1 cellular context compared by ENCODE assay signal in the genomic region with DNA sequence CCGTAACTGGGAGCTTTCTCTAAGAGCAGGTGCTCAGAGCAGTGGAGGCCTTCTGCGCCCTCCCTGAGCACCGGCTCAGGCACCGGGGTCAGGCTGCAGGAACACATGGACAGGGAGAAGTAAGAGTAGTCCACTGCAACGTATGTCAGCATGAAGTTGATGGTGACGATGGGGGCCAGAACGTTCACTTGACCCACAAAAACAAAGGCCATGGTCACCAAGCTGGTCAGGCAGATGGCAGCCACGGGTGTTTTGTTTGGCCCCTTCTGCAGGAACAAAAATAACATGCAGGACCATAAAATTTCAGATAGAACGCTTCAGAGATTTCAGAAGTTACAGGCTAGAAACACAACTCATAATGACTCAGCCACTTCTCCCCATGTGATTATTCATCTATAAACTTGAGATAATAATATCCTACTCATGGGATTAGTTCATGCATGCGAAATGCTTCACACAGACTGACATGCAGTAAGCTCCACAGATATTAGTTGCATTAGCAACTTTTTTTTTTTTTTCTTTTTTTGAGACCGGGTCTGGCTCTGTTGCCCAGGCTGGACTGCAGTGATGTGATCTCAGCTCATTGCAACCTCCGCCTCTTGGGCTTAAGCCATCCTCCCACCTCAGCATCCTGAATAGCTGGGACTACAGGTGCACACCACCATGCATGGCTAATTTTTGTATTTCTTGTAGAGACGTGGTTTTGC.
TF ChIP-seq lines count a peak whose summit lies in the region.

No MANE protein-coding gene starts in this region.

TF ChIP-seq in GM12878, 131 proteins besides CTCF, POLR2A, EP300 and RAD21 (continued from another document and continues in another):
- peak; percentile 57 for TF ChIP-seq MEF2B (IDR thresholded peaks at IDR 0.05; ENCODE audit: partially characterized antibody, poor library complexity, severe bottlenecking)
- TF ChIP-seq, protein P1, sequence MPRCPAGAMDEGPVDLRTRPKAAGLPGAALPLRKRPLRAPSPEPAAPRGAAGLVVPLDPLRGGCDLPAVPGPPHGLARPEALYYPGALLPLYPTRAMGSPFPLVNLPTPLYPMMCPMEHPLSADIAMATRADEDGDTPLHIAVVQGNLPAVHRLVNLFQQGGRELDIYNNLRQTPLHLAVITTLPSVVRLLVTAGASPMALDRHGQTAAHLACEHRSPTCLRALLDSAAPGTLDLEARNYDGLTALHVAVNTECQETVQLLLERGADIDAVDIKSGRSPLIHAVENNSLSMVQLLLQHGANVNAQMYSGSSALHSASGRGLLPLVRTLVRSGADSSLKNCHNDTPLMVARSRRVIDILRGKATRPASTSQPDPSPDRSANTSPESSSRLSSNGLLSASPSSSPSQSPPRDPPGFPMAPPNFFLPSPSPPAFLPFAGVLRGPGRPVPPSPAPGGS (IDR thresholded peaks at IDR 0.05; ENCODE audit: borderline replicate concordance, insufficient read depth, low read depth, low read length, poor library complexity, severe bottlenecking), result peak; percentile 65
- TF ChIP-seq SREBF2 (IDR thresholded peaks at IDR 0.05; ENCODE audit: low read length), result no peak
- TF ChIP-seq, protein P2, sequence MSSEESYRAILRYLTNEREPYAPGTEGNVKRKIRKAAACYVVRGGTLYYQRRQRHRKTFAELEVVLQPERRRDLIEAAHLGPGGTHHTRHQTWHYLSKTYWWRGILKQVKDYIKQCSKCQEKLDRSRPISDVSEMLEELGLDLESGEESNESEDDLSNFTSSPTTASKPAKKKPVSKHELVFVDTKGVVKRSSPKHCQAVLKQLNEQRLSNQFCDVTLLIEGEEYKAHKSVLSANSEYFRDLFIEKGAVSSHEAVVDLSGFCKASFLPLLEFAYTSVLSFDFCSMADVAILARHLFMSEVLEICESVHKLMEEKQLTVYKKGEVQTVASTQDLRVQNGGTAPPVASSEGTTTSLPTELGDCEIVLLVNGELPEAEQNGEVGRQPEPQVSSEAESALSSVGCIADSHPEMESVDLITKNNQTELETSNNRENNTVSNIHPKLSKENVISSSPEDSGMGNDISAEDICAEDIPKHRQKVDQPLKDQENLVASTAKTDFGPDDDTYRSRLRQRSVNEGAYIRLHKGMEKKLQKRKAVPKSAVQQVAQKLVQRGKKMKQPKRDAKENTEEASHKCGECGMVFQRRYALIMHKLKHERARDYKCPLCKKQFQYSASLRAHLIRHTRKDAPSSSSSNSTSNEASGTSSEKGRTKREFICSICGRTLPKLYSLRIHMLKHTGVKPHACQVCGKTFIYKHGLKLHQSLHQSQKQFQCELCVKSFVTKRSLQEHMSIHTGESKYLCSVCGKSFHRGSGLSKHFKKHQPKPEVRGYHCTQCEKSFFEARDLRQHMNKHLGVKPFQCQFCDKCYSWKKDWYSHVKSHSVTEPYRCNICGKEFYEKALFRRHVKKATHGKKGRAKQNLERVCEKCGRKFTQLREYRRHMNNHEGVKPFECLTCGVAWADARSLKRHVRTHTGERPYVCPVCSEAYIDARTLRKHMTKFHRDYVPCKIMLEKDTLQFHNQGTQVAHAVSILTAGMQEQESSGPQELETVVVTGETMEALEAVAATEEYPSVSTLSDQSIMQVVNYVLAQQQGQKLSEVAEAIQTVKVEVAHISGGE (CRISPR knock-in tag; IDR thresholded peaks at IDR 0.05), result no peak
- TF ChIP-seq MYB (IDR thresholded peaks at IDR 0.05; ENCODE audit: borderline replicate concordance, low read depth, low read length), result no peak
- no peak for TF ChIP-seq ZNF207 (IDR thresholded peaks at IDR 0.05; ENCODE audit: borderline replicate concordance)
- TF ChIP-seq CBX3 (IDR thresholded peaks at IDR 0.05; ENCODE audit: borderline replicate concordance, low read depth), result no peak
- 0 out of 2 replicates have a peak, but pooled peaks have one; percentile 17 for TF ChIP-seq YY1 (IDR thresholded peaks at IDR 0.05; ENCODE audit: low read depth, low read length)
- TF ChIP-seq, protein P3, sequence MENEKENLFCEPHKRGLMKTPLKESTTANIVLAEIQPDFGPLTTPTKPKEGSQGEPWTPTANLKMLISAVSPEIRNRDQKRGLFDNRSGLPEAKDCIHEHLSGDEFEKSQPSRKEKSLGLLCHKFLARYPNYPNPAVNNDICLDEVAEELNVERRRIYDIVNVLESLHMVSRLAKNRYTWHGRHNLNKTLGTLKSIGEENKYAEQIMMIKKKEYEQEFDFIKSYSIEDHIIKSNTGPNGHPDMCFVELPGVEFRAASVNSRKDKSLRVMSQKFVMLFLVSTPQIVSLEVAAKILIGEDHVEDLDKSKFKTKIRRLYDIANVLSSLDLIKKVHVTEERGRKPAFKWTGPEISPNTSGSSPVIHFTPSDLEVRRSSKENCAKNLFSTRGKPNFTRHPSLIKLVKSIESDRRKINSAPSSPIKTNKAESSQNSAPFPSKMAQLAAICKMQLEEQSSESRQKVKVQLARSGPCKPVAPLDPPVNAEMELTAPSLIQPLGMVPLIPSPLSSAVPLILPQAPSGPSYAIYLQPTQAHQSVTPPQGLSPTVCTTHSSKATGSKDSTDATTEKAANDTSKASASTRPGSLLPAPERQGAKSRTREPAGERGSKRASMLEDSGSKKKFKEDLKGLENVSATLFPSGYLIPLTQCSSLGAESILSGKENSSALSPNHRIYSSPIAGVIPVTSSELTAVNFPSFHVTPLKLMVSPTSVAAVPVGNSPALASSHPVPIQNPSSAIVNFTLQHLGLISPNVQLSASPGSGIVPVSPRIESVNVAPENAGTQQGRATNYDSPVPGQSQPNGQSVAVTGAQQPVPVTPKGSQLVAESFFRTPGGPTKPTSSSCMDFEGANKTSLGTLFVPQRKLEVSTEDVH (IDR thresholded peaks at IDR 0.05; ENCODE audit: low read depth, partially characterized antibody), result no peak
- no peak for TF ChIP-seq PAX5 (IDR thresholded peaks at IDR 0.05; ENCODE audit: borderline replicate concordance, low read depth, low read length)
- TF ChIP-seq, protein P4, sequence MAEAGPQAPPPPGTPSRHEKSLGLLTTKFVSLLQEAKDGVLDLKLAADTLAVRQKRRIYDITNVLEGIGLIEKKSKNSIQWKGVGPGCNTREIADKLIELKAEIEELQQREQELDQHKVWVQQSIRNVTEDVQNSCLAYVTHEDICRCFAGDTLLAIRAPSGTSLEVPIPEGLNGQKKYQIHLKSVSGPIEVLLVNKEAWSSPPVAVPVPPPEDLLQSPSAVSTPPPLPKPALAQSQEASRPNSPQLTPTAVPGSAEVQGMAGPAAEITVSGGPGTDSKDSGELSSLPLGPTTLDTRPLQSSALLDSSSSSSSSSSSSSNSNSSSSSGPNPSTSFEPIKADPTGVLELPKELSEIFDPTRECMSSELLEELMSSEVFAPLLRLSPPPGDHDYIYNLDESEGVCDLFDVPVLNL (IDR thresholded peaks at IDR 0.05; ENCODE audit: low read depth, low read length), result no peak
- TF ChIP-seq CBX5 (IDR thresholded peaks at IDR 0.05; ENCODE audit: low read depth), result 0 out of 2 replicates have a peak, but pooled peaks have one; percentile 1
- peak; percentile 16 to 74; a peak in 3 of 4 replicates for TF ChIP-seq IKZF2 (IDR thresholded peaks at IDR 0.05)
- TF ChIP-seq, protein P5, sequence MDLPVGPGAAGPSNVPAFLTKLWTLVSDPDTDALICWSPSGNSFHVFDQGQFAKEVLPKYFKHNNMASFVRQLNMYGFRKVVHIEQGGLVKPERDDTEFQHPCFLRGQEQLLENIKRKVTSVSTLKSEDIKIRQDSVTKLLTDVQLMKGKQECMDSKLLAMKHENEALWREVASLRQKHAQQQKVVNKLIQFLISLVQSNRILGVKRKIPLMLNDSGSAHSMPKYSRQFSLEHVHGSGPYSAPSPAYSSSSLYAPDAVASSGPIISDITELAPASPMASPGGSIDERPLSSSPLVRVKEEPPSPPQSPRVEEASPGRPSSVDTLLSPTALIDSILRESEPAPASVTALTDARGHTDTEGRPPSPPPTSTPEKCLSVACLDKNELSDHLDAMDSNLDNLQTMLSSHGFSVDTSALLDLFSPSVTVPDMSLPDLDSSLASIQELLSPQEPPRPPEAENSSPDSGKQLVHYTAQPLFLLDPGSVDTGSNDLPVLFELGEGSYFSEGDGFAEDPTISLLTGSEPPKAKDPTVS (IDR thresholded peaks at IDR 0.05; ENCODE audit: low read depth, low read length), result no peak
- TF ChIP-seq TCF7 (IDR thresholded peaks at IDR 0.05; ENCODE audit: borderline replicate concordance), result no peak
- no peak for TF ChIP-seq ASH2L (IDR thresholded peaks at IDR 0.05; ENCODE audit: borderline replicate concordance, low read depth)
- TF ChIP-seq, protein P6, sequence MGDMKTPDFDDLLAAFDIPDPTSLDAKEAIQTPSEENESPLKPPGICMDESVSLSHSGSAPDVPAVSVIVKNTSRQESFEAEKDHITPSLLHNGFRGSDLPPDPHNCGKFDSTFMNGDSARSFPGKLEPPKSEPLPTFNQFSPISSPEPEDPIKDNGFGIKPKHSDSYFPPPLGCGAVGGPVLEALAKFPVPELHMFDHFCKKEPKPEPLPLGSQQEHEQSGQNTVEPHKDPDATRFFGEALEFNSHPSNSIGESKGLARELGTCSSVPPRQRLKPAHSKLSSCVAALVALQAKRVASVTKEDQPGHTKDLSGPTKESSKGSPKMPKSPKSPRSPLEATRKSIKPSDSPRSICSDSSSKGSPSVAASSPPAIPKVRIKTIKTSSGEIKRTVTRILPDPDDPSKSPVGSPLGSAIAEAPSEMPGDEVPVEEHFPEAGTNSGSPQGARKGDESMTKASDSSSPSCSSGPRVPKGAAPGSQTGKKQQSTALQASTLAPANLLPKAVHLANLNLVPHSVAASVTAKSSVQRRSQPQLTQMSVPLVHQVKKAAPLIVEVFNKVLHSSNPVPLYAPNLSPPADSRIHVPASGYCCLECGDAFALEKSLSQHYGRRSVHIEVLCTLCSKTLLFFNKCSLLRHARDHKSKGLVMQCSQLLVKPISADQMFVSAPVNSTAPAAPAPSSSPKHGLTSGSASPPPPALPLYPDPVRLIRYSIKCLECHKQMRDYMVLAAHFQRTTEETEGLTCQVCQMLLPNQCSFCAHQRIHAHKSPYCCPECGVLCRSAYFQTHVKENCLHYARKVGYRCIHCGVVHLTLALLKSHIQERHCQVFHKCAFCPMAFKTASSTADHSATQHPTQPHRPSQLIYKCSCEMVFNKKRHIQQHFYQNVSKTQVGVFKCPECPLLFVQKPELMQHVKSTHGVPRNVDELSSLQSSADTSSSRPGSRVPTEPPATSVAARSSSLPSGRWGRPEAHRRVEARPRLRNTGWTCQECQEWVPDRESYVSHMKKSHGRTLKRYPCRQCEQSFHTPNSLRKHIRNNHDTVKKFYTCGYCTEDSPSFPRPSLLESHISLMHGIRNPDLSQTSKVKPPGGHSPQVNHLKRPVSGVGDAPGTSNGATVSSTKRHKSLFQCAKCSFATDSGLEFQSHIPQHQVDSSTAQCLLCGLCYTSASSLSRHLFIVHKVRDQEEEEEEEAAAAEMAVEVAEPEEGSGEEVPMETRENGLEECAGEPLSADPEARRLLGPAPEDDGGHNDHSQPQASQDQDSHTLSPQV (IDR thresholded peaks at IDR 0.05), result no peak
- TF ChIP-seq HDGF (IDR thresholded peaks at IDR 0.05), result no peak
- peak; percentile 67; the same call in 1 of the 3 replicates for TF ChIP-seq POU2F2 (IDR thresholded peaks at IDR 0.05; ENCODE audit: borderline replicate concordance, low read depth, low read length)
- no peak for TF ChIP-seq SREBF1 (IDR thresholded peaks at IDR 0.05; ENCODE audit: low read length)
- TF ChIP-seq ZSCAN29 (IDR thresholded peaks at IDR 0.05), result no peak
- TF ChIP-seq TCF12 (IDR thresholded peaks at IDR 0.05; ENCODE audit: low read depth, low read length), result peak; percentile 25; the same call in 1 of the 2 replicates
- TF ChIP-seq KAT2A (conservative IDR thresholded peaks at IDR 0.05; ENCODE audit: control insufficient read depth, low read depth, low read length), result no peak
- TF ChIP-seq CHD4 (IDR thresholded peaks at IDR 0.05), result no peak
- no peak for TF ChIP-seq RCOR1 (conservative IDR thresholded peaks at IDR 0.05; ENCODE audit: low read depth, low read length)
- no peak for TF ChIP-seq CHD1 (IDR thresholded peaks at IDR 0.05; ENCODE audit: low read depth, low read length)
- TF ChIP-seq BRCA1 (IDR thresholded peaks at IDR 0.05; ENCODE audit: low read depth, low read length), result no peak
- TF ChIP-seq STAT3 (IDR thresholded peaks at IDR 0.05; ENCODE audit: low read depth, low read length), result 0 out of 2 replicates have a peak, but pooled peaks have one; percentile 11
- TF ChIP-seq LARP7 (IDR thresholded peaks at IDR 0.05), result no peak
- TF ChIP-seq, protein P7, sequence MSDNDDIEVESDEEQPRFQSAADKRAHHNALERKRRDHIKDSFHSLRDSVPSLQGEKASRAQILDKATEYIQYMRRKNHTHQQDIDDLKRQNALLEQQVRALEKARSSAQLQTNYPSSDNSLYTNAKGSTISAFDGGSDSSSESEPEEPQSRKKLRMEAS (IDR thresholded peaks at IDR 0.05; ENCODE audit: low read depth, low read length), result no peak
- no peak for TF ChIP-seq CREB1 (IDR thresholded peaks at IDR 0.05; ENCODE audit: low read depth)
- TF ChIP-seq, protein P8, sequence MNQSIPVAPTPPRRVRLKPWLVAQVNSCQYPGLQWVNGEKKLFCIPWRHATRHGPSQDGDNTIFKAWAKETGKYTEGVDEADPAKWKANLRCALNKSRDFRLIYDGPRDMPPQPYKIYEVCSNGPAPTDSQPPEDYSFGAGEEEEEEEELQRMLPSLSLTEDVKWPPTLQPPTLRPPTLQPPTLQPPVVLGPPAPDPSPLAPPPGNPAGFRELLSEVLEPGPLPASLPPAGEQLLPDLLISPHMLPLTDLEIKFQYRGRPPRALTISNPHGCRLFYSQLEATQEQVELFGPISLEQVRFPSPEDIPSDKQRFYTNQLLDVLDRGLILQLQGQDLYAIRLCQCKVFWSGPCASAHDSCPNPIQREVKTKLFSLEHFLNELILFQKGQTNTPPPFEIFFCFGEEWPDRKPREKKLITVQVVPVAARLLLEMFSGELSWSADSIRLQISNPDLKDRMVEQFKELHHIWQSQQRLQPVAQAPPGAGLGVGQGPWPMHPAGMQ (IDR thresholded peaks at IDR 0.05; ENCODE audit: borderline replicate concordance), result no peak
- TF ChIP-seq ATF7 (IDR thresholded peaks at IDR 0.05; ENCODE audit: low read depth), result peak; percentile 55; the same call in 1 of the 2 replicates
- TF ChIP-seq CREM (IDR thresholded peaks at IDR 0.05; ENCODE audit: low read depth), result peak; percentile 37; the same call in 1 of the 2 replicates
- no peak for TF ChIP-seq FOS (IDR thresholded peaks at IDR 0.05; ENCODE audit: borderline replicate concordance, extremely low read depth, insufficient read length)
- no peak for TF ChIP-seq MTA2 (IDR thresholded peaks at IDR 0.05; ENCODE audit: low read depth)
- no peak for TF ChIP-seq NR2C2 (IDR thresholded peaks at IDR 0.05; ENCODE audit: borderline replicate concordance, control insufficient read depth, insufficient read length, low read depth)
- no peak for TF ChIP-seq HDAC2 (IDR thresholded peaks at IDR 0.05)
- TF ChIP-seq FOXK2 (IDR thresholded peaks at IDR 0.05), result no peak
- no peak for TF ChIP-seq CHD2 (IDR thresholded peaks at IDR 0.05; ENCODE audit: borderline replicate concordance, low read depth, low read length)
- TF ChIP-seq ETV6 (conservative IDR thresholded peaks at IDR 0.05 in 1 of 2, IDR thresholded peaks at IDR 0.05 in 1 of 2; ENCODE audit: borderline replicate concordance in 1 of 2, low read depth in 1 of 2), result peak in 1 of 2 experiments; percentile 25; a peak in 1 of 4 replicates
- TF ChIP-seq NBN (IDR thresholded peaks at IDR 0.05), result 0 out of 2 replicates have a peak, but pooled peaks have one; percentile 41
